In the genomic region with DNA sequence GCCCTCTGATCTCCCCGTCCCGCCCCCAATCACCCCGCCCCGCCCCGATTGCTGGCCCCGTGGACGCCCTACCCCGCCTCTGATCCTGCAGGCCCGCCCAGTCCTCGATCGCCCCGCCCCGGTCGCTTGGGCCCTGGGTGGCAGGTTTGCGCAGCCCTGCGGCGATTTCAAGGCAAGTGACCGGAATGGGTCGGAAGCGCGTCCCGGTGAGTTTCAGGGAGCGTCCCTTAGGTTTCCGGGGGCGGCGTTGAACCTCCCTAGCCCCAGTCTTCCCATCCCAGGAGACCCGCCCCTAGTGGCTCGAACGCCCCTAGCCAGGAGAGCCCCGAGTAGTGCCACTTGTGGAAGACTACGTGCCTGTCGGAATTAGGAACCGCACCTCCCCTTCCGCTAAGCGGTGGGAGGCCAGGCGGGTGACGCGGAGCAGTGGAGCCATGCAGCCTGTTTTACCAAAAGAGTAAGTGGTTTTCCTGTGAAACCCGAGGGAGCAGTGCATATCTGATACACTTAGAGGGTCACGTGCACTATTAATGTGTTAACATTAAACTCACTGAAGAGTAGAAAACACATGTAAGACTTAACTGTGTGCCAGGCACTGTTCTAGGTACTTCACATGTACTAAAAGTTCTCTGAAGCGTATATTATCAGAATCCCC, we compare ENCODE assay signal across 8 cellular contexts. TPM values are rescaled to one million over a fixed set of nuclear protein-coding genes. Genes with fewer than 3 reads are reported as not detected.
DNase-seq lines count a peak whose midpoint lies in the region; ATAC-seq and TF ChIP-seq lines count a peak whose summit lies in the region.

No MANE protein-coding gene starts in this region.

- intact Hi-C loops in left colon (cut with DNase I, micrococcal nuclease) = no loop called here

- peak overlapping the region; percentile 76 for H3K4me3 ChIP-seq in choroid plexus epithelial cell (ENCODE audit: low read depth, low read length)

- DNase-seq in AG08396 (ENCODE audit: low spot score) (peak; percentile 96), NCI-H345 (lab: John Stamatoyannopoulos, UW) (peak; percentile 70), choroid plexus epithelial cell (ENCODE audit: low read depth) (peak; percentile 72), left colon (peak; percentile 95 to 97)
- DNase-seq in activated CD4-positive, alpha-beta T cell treated with anti-CD3 and anti-CD28 coated beads for 1 hour = peak; percentile 73
- peak; percentile 92 for DNase-seq in stimulated activated CD4-positive, alpha-beta T cell treated with anti-CD3 and anti-CD28 coated beads, Interleukin-1b, Interleukin-23, amount 100 ng/mL, for 48 hours

- peak; percentile 55 for TF ChIP-seq CTCF in choroid plexus epithelial cell (conservative IDR thresholded peaks at IDR 0.05; ENCODE audit: low read depth, low read length)

- ATAC-seq in GM18867 (IDR thresholded peaks at IDR 0.05; ENCODE audit: unreplicated experiment) (peak; percentile 84), HG03097 (IDR thresholded peaks at IDR 0.05; ENCODE audit: low FRiP score, unreplicated experiment) (peak; percentile 57), left colon (peak; percentile 89)

RNA-seq across cellular contexts. Expression of gene TEC, which starts 0.3 kb away (rescaled TPM):
- 1 to 10 TPM; 3.1 to 3.6 TPM for total RNA-seq in left colon

Comparison
In these comparisons a context has a peak if more than half of its experiments do, and no peak if none do; other contexts are left out.
1. Peak in every context shown above with its lines: DNase-seq, ATAC-seq and H3K4me3 ChIP-seq.